ENCODE assay signal across 9 cellular contexts in the genomic region with DNA sequence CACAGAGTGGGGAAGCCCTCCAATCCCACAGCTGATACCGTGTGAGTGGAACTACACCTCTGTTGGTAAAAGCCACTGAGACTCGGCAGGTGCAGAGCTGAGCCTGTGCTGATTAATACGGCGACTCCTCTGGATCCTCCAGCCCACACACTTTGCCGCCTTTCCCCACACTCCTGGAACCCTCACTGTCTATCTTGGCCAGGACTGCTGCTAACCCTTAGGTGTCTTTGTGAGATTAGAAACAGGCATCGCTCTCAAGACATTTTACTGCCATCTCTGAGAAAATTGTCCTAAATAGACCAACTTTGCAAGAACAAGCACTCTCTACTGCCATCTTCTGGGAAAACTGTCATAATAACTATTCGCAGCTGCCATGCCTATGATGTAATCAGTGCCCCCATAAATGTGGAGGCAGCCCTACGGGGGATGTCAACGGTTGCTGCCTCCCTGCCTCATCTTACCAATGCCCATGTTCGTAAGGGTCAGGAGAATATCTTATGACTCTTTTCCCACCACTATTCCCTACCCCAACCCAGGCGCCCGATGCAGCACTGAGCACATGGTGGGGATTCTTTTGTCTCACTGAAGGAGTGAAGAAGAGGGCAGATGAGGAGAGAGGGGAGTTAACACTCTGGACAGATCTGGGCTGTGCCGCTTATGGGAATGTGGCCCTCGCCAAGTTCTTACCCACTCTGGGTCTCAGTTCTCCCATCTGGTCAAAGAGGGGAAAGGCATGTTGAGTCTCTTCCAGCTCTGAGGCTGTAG. TPM values are rescaled to one million over a fixed set of nuclear protein-coding genes. Genes with fewer than 3 reads are reported as not detected.
DNase-seq lines count a peak whose midpoint lies in the region; ATAC-seq and TF ChIP-seq lines count a peak whose summit lies in the region.
"Had no signal": no experiment of that assay in that cellular context is flagged by ENCODE, and none has a peak within 500 bp of the region (broad histone marks: within the 10 kb centered on the region; RNA-seq: fewer than 3 reads in every experiment).

No MANE protein-coding gene starts in this region.

- H3K4me1 ChIP-seq in BLaER1: peaks cover 62% of the 10 kb centered on the region
- peaks cover 4% of the 10 kb centered on the region for H3K4me1 ChIP-seq in GM23338 (ENCODE audit: insufficient read depth)
- H3K4me1 ChIP-seq in stomach: peaks cover 0 to 30% (median 9%) of the 10 kb centered on the region in 4 donors

- no peak overlapping the region for H2AFZ ChIP-seq in GM23338

- peak; percentile 61 for ATAC-seq in GM23338

- H3K27me3 ChIP-seq in BLaER1 (no peaks in the 10 kb centered on the region), GM23338 (ENCODE audit: insufficient read depth) (no peaks in the 10 kb centered on the region), stomach (peaks cover 0 to 22% (median 0%) of the 10 kb centered on the region in 3 donors)

- H3K27ac Mint-ChIP-seq in GM23338: peak overlapping the region; percentile 91
- no peak overlapping the region for H3K27ac Mint-ChIP-seq in activated naive CD8-positive, alpha-beta T cell treated with anti-CD3 and anti-CD28 coated beads for 36 hours

- TF ChIP-seq CTCF in GM23338 (conservative IDR thresholded peaks at IDR 0.05; ENCODE audit: low read depth in 2 of 2): peak; percentile 64 to 66
- TF ChIP-seq CTCF in stomach (IDR thresholded peaks at IDR 0.05): peak in 5 of 7 experiments; percentile 19 to 41 (median 28)

- intact Hi-C loops in stomach (cut with DNase I; ENCODE audit: low total_unique reads): no loop called here

- H3K27ac ChIP-seq in BLaER1 (no peak overlapping the region), GM23338 (ENCODE audit: low read depth) (no peak overlapping the region), stomach (peak overlapping the region in 1 of 5 donors; percentile 59)
- H3K27ac ChIP-seq: epithelial cell of prostate had no signal

- no peak overlapping the region for H3K9ac ChIP-seq in BLaER1

- no peaks in the 10 kb centered on the region for H3K36me3 ChIP-seq in BLaER1
- no peaks in the 10 kb centered on the region for H3K36me3 ChIP-seq in GM23338 (ENCODE audit: insufficient read depth)
- H3K36me3 ChIP-seq in stomach: peaks cover 0 to 28% (median 5%) of the 10 kb centered on the region in 4 donors

- TF ChIP-seq EP300 in stomach (IDR thresholded peaks at IDR 0.05): no peak

- TF ChIP-seq POLR2A in stomach (IDR thresholded peaks at IDR 0.05): no peak

- H3K9me3 ChIP-seq in BLaER1 (no peaks in the 10 kb centered on the region), stomach (no peaks in the 10 kb centered on the region)

- H3K4me2 ChIP-seq in BLaER1: peak overlapping the region; percentile 24; the same call in 1 of the 2 replicates
- H3K4me2 ChIP-seq in GM23338: no peak overlapping the region

- H3K4me3 ChIP-seq in BLaER1: no peak overlapping the region
- no peak overlapping the region for H3K4me3 ChIP-seq in GM23338
- H3K4me3 ChIP-seq in stomach: no peak overlapping the region

- peaks cover 3% of the 10 kb centered on the region for H3K36me3 Mint-ChIP-seq in GM23338 (ENCODE audit: low read depth)
- H3K36me3 Mint-ChIP-seq in activated naive CD8-positive, alpha-beta T cell treated with anti-CD3 and anti-CD28 coated beads for 36 hours: no peaks in the 10 kb centered on the region

- no peaks in the 10 kb centered on the region for H3K9me3 Mint-ChIP-seq in GM23338
- no peaks in the 10 kb centered on the region for H3K9me3 Mint-ChIP-seq in activated naive CD8-positive, alpha-beta T cell treated with anti-CD3 and anti-CD28 coated beads for 36 hours

- no peak overlapping the region for H3K4me3 Mint-ChIP-seq in GM23338
- H3K4me3 Mint-ChIP-seq in activated naive CD8-positive, alpha-beta T cell treated with anti-CD3 and anti-CD28 coated beads for 36 hours: no peak overlapping the region

- H3F3A ChIP-seq in GM23338 (replicated peaks; ENCODE audit: low read depth): no peaks in the 10 kb centered on the region; the same call in 1 of the 2 replicates

- DNase-seq in GM23338 (ENCODE audit: low spot score) (peak; percentile 77), NCI-H446 (lab: John Stamatoyannopoulos, UW) (peak; percentile 34 to 80), iPS DF 4.7 (ENCODE audit: extremely low read depth, low spot score) (peak; percentile 14), stomach (no peak)
- DNase-seq in activated naive CD8-positive, alpha-beta T cell treated with anti-CD3 and anti-CD28 coated beads for 36 hours: peak; percentile 5
- DNase-seq in activated CD4-positive, CD25-positive, alpha-beta regulatory T cell treated with anti-CD3 and anti-CD28 coated beads, Interleukin-2, amount 50 U/mL, for 72 hours: no peak
- DNase-seq in stimulated activated CD4-positive, alpha-beta T cell treated with anti-CD3 and anti-CD28 coated beads, Interleukin-4, amount 100 ng/mL, for 24 hours: no peak

- H3K79me2 ChIP-seq in GM23338 (replicated peaks; ENCODE audit: insufficient read depth): no peaks in the 10 kb centered on the region

- peaks cover 5% of the 10 kb centered on the region for H3K4me1 Mint-ChIP-seq in GM23338
- peaks cover 2% of the 10 kb centered on the region for H3K4me1 Mint-ChIP-seq in activated naive CD8-positive, alpha-beta T cell treated with anti-CD3 and anti-CD28 coated beads for 36 hours

- H3K9me2 ChIP-seq in GM23338 (ENCODE audit: insufficient read depth): 0 out of 2 replicates have a peak, but pooled peaks cover 6% of the 10 kb centered on the region

- H3K27me3 Mint-ChIP-seq in GM23338 (ENCODE audit: insufficient read depth, low read depth, poor library complexity): no peaks in the 10 kb centered on the region
- H3K27me3 Mint-ChIP-seq in activated naive CD8-positive, alpha-beta T cell treated with anti-CD3 and anti-CD28 coated beads for 36 hours: peaks cover 52% of the 10 kb centered on the region

- 52 to 62% (median 59%) methylated on average over 14 of the region's 14 CpGs for WGBS in stomach, 5 donors

- 0 out of 2 replicates have a peak, but pooled peaks cover 7% of the 10 kb centered on the region for H4K20me1 ChIP-seq in BLaER1
- H4K20me1 ChIP-seq in GM23338 (replicated peaks; ENCODE audit: insufficient read depth): no peaks in the 10 kb centered on the region

TF ChIP-seq in GM23338, 12 proteins besides CTCF, POLR2A, EP300 and RAD21 (continues in another document):
- TF ChIP-seq CREB1 (CRISPR knock-in tag; IDR thresholded peaks at IDR 0.05; ENCODE audit: low read depth): peak; percentile 45; the same call in 1 of the 2 replicates

RNA-seq across cellular contexts. Expression of gene KCNB1, which starts 26.1 kb away (rescaled TPM):
- 0.28 and 0.50 TPM in 2 replicates for total RNA-seq in GM23338 (2014; rRNA removed; shearing (Covaris generic))
- polyA plus RNA-seq in GM23338 (2016; fragmentation: Nextera tagmentation; extraction: Ambion mirVana) (0.29 and 0.42 TPM in 2 replicates), stomach (1 to 10 TPM in 1 of 3 donors, under 1 TPM in 1, not detected in 1; 0.12 to 1.4 TPM)
- not detected for total RNA-seq in activated naive CD8-positive, alpha-beta T cell treated with anti-CD3 and anti-CD28 coated beads for 36 hours
- 10 to 100 TPM in 1 of 5 donors, 1 to 10 TPM in 3, under 1 TPM in 1; 0.58 to 21.0 (median 3.5) TPM for total RNA-seq in stomach

RNA-seq across cellular contexts. Expression of gene PTGIS, which starts 59.3 kb away (rescaled TPM):
- total RNA-seq in GM23338 (2014; rRNA removed; shearing (Covaris generic)): 28.7 and 29.0 TPM in 2 replicates
- polyA plus RNA-seq in GM23338 (2016; fragmentation: Nextera tagmentation; extraction: Ambion mirVana) (6.6 and 7.5 TPM in 2 replicates), stomach (10 to 100 TPM in 1 of 3 donors, 1 to 10 TPM in 2; 4.9 to 14.8 (median 6.9) TPM)
- under 1 TPM; 0.04 to 0.08 TPM for total RNA-seq in activated naive CD8-positive, alpha-beta T cell treated with anti-CD3 and anti-CD28 coated beads for 36 hours
- 10 to 100 TPM in 4 of 5 donors, 1 to 10 TPM in 1; 8.4 to 84.8 (median 24.8) TPM for total RNA-seq in stomach

Comparison
In these comparisons a context has a peak if more than half of its experiments do, and no peak if none do; other contexts are left out.
1. DNase-seq: peak in GM23338 (single experiment), NCI-H446 (2 of 2), activated naive CD8-positive, alpha-beta T cell treated with anti-CD3 and anti-CD28 coated beads for 36 hours (single experiment) and iPS DF 4.7 (single experiment); none in stomach (single experiment), activated CD4-positive, CD25-positive, alpha-beta regulatory T cell treated with anti-CD3 and anti-CD28 coated beads, Interleukin-2, amount 50 U/mL, for 72 hours (single experiment) and stimulated activated CD4-positive, alpha-beta T cell treated with anti-CD3 and anti-CD28 coated beads, Interleukin-4, amount 100 ng/mL, for 24 hours (single experiment).
2. RNA of gene PTGIS, which starts 59.3 kb away (total RNA-seq): 28.7 to 29.0 TPM in GM23338 and 8.4 to 84.8 TPM in stomach; 0.04 to 0.08 TPM in activated naive CD8-positive, alpha-beta T cell treated with anti-CD3 and anti-CD28 coated beads for 36 hours; every median in the first group is over 4 times any median in the second.